Comparison of ENCODE assay signal across 10 cellular contexts in the genomic region with DNA sequence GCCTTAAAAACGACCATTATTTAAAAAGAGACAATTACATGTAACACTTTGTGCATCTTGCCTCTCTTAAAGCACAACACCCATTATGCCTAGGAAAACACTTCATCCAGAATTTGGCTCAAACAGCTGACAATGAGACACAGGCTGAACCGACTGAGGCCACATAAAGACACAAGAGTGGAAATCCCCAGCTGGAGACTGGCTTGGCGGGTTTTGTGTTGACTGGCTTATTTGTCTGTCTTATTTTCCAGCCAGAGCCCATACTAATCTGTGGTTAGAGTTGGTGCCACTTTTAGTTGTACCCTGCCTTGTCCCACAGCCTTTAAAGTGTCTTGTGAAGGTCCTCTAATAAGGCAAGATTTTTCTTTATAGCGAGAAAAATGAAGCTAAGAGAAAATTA. TPM values are rescaled to one million over a fixed set of nuclear protein-coding genes. Genes with fewer than 3 reads are reported as not detected.
DNase-seq lines count a peak whose midpoint lies in the region; ATAC-seq, FAIRE-seq and TF ChIP-seq lines count a peak whose summit lies in the region.
"Had no signal": no experiment of that assay in that cellular context is flagged by ENCODE, and none has a peak within 500 bp of the region (broad histone marks: within the 10 kb centered on the region; RNA-seq: fewer than 3 reads in every experiment).

No MANE protein-coding gene starts in this region.

- no peaks in the 10 kb centered on the region for H3K9me2 ChIP-seq in OCI-LY7 (ENCODE audit: insufficient read depth, low read length)

- no TSS peak for BruUV-seq in OCI-LY7 (replicated peaks; lab: Mats Ljungman, UMichigan)

- H3K4me1 ChIP-seq in OCI-LY7 (ENCODE audit: insufficient read depth, low read length, poor library complexity, severe bottlenecking) (peaks cover 57% of the 10 kb centered on the region), breast epithelium (no peaks in the 10 kb centered on the region)

- peak overlapping the region; percentile 97 for H3K4me2 ChIP-seq in OCI-LY7 (ENCODE audit: low read length)

- H2AFZ ChIP-seq in OCI-LY7 (ENCODE audit: low read length), result no peak overlapping the region

- CTCF ChIA-PET in OCI-LY7 (lab: Charles Lee; ENCODE audit: unreplicated experiment), result interaction anchor here (1.7 kb wide), 1 partner anchor 12 kb away, joined by 4 read pairs; no protein-coding TSS in a partner anchor

- DNase-seq in activated CD4-positive, CD25-positive, alpha-beta regulatory T cell (lab: John Stamatoyannopoulos, UW), result no peak
- DNase-seq in OCI-LY7 (ENCODE audit: low spot score) (peak; percentile 45), breast epithelium (ENCODE audit: low spot score in 2 of 2) (peak; percentile 67 to 75), frontal cortex (ENCODE audit: low spot score in 2 of 2) (no peak), D721Med (ENCODE audit: insufficient read length, low spot score) (no peak)
- peak; percentile 10 to 71 for DNase-seq in stimulated activated effector memory CD8-positive, alpha-beta T cell treated with anti-CD3 and anti-CD28 coated beads, Interleukin-12 subunit alpha, Interleukin-12 subunit beta, amount 100 ng/mL, for 72 hours (ENCODE audit: low spot score in 2 of 2)
- DNase-seq: upper lobe of right lung had no signal

- H3K9me3 ChIP-seq in OCI-LY7 (ENCODE audit: low read length) (no peaks in the 10 kb centered on the region), breast epithelium (no peaks in the 10 kb centered on the region)
- H3K9me3 ChIP-seq: upper lobe of right lung had no signal

- TF ChIP-seq CTCF in OCI-LY7 (conservative IDR thresholded peaks at IDR 0.05; ENCODE audit: low read length) (no peak), breast epithelium (IDR thresholded peaks at IDR 0.05) (no peak), D721Med (IDR thresholded peaks at IDR 0.05; ENCODE audit: insufficient read depth, missing control alignments) (no peak)

- peak; percentile 36 to 42 for ATAC-seq in activated CD4-positive, CD25-positive, alpha-beta regulatory T cell treated with anti-CD3 and anti-CD28 coated beads, Interleukin-2, amount 50 U/mL, for 24 hours
- peak; percentile 70 for ATAC-seq in stimulated activated effector memory CD8-positive, alpha-beta T cell treated with anti-CD3 and anti-CD28 coated beads, Interleukin-12 subunit alpha, Interleukin-12 subunit beta, amount 100 ng/mL, for 72 hours
- ATAC-seq in GM18907 (IDR thresholded peaks at IDR 0.05; ENCODE audit: unreplicated experiment), result no peak
- ATAC-seq: Panc1, upper lobe of right lung had no signal

- H3K27me3 ChIP-seq in breast epithelium, result no peaks in the 10 kb centered on the region
- H3K27me3 ChIP-seq: upper lobe of right lung had no signal

- H3K36me3 ChIP-seq in OCI-LY7 (ENCODE audit: insufficient read depth, low read length), result peaks cover 29% of the 10 kb centered on the region; the same call in 1 of the 2 replicates
- no peaks in the 10 kb centered on the region for H3K36me3 ChIP-seq in breast epithelium

- peak overlapping the region; percentile 94 for H3K27ac Mint-ChIP-seq in stimulated activated effector memory CD8-positive, alpha-beta T cell treated with anti-CD3 and anti-CD28 coated beads, Interleukin-12 subunit alpha, Interleukin-12 subunit beta, amount 100 ng/mL, for 72 hours

- FAIRE-seq in frontal cortex (lab: Jason Lieb, UNC) (no peak), D721Med (lab: Jason Lieb, UNC) (no peak)

- intact Hi-C loops in OCI-LY7 (cut with micrococcal nuclease; ENCODE audit: unreplicated experiment) (loop anchor here (2.0 kb wide), 1 partner anchor 23 kb away; no protein-coding TSS in a partner anchor), breast epithelium (cut with DNase I; ENCODE audit: low total_unique reads) (no loop called here)

- H3K79me2 ChIP-seq in OCI-LY7 (ENCODE audit: insufficient read depth, low read depth, low read length), result peaks cover 10% of the 10 kb centered on the region; the same call in 1 of the 2 replicates

- H3K4me1 Mint-ChIP-seq in stimulated activated effector memory CD8-positive, alpha-beta T cell treated with anti-CD3 and anti-CD28 coated beads, Interleukin-12 subunit alpha, Interleukin-12 subunit beta, amount 100 ng/mL, for 72 hours, result peaks cover 65% of the 10 kb centered on the region

- H4K20me1 ChIP-seq in OCI-LY7 (ENCODE audit: insufficient read depth, low read length), result no peaks in the 10 kb centered on the region

- H3K36me3 Mint-ChIP-seq in stimulated activated effector memory CD8-positive, alpha-beta T cell treated with anti-CD3 and anti-CD28 coated beads, Interleukin-12 subunit alpha, Interleukin-12 subunit beta, amount 100 ng/mL, for 72 hours, result peaks cover 66% of the 10 kb centered on the region

- H3K9me3 Mint-ChIP-seq in stimulated activated effector memory CD8-positive, alpha-beta T cell treated with anti-CD3 and anti-CD28 coated beads, Interleukin-12 subunit alpha, Interleukin-12 subunit beta, amount 100 ng/mL, for 72 hours, result no peaks in the 10 kb centered on the region

- H3K4me3 Mint-ChIP-seq in stimulated activated effector memory CD8-positive, alpha-beta T cell treated with anti-CD3 and anti-CD28 coated beads, Interleukin-12 subunit alpha, Interleukin-12 subunit beta, amount 100 ng/mL, for 72 hours, result peak overlapping the region; percentile 25

- H3K4me3 ChIP-seq in OCI-LY7 (ENCODE audit: low read depth, low read length, poor library complexity, severe bottlenecking), result no peak overlapping the region
- H3K4me3 ChIP-seq in breast epithelium, result no peak overlapping the region
- H3K4me3 ChIP-seq: upper lobe of right lung had no signal

- POLR2A ChIA-PET in OCI-LY7 (lab: Charles Lee), result interaction anchor here (0.6 to 1.9 kb wide), 10 partner anchors 8 to 159 kb away, joined by 3 to 14 read pairs (median 4); a partner anchor contains a TSS

- H3K27ac ChIP-seq in OCI-LY7 (ENCODE audit: low read depth, low read length, poor library complexity, severe bottlenecking), result peak overlapping the region; percentile 95
- H3K27ac ChIP-seq in breast epithelium, result peak overlapping the region; percentile 57 to 71
- H3K27ac ChIP-seq: upper lobe of right lung had no signal

- no peak for TF ChIP-seq POLR2A in breast epithelium (IDR thresholded peaks at IDR 0.05)

RNA-seq across cellular contexts. Expression of a gene that starts 21.2 kb away (rescaled TPM):
- 18.4 and 21.4 TPM in 2 replicates for total RNA-seq in OCI-LY7 (2014; rRNA removed; shearing (Covaris generic))
- total RNA-seq in OCI-LY7 (2022), result 26.0 and 31.2 TPM in 2 replicates
- 10 to 100 TPM in 2 of 3 donors, 1 to 10 TPM in 1; 8.8 to 14.9 (median 14.6) TPM for total RNA-seq in breast epithelium
- total RNA-seq in frontal cortex, result 0.82 TPM

RNA-seq across cellular contexts. Expression of a gene that starts 41.3 kb away (rescaled TPM):
- total RNA-seq in OCI-LY7 (2014; rRNA removed; shearing (Covaris generic)), result 63.7 and 70.6 TPM in 2 replicates
- 50.4 and 56.9 TPM in 2 replicates for total RNA-seq in OCI-LY7 (2022)
- total RNA-seq in breast epithelium, result 10 to 100 TPM; 43.8 to 80.6 (median 54.7) TPM
- total RNA-seq in frontal cortex, result 22.8 TPM

Comparison
In these comparisons a context has a peak if more than half of its experiments do, and no peak if none do; other contexts are left out.
1. DNase-seq: peak in OCI-LY7 (single experiment), breast epithelium (2 of 2) and stimulated activated effector memory CD8-positive, alpha-beta T cell treated with anti-CD3 and anti-CD28 coated beads, Interleukin-12 subunit alpha, Interleukin-12 subunit beta, amount 100 ng/mL, for 72 hours (2 of 2); none in activated CD4-positive, CD25-positive, alpha-beta regulatory T cell (0 of 4), frontal cortex (0 of 2) and D721Med (single experiment).